Comparison of ENCODE assay signal across 1 cellular context in genomic region chr18:36149514-36150289, GRCh38.
A peak's percentile ranks its signal among the peaks of the same experiment; 100 is the strongest.
TF ChIP-seq lines count a peak whose summit lies in the region.

No MANE protein-coding gene starts in this region.

TF ChIP-seq in GM12878, 131 proteins besides CTCF, POLR2A, EP300 and RAD21:
- TF ChIP-seq MEF2A (IDR thresholded peaks at IDR 0.05; ENCODE audit: insufficient read depth, low read depth, low read length): peak; percentile 89
- TF ChIP-seq USF2 (IDR thresholded peaks at IDR 0.05; ENCODE audit: borderline replicate concordance, low read depth, low read length): no peak
- peak; percentile 89 for TF ChIP-seq MEF2B (IDR thresholded peaks at IDR 0.05; ENCODE audit: partially characterized antibody, poor library complexity, severe bottlenecking)
- 0 out of 2 replicates have a peak, but pooled peaks have one; percentile 15 for TF ChIP-seq CREB1 (IDR thresholded peaks at IDR 0.05; ENCODE audit: low read depth)
- no peak for TF ChIP-seq TCF12 (IDR thresholded peaks at IDR 0.05; ENCODE audit: low read depth, low read length)
- TF ChIP-seq RELA (IDR thresholded peaks at IDR 0.05; ENCODE audit: borderline replicate concordance, partially characterized antibody): no peak
- peak; percentile 47; the same call in 1 of the 2 replicates for TF ChIP-seq NFIC (IDR thresholded peaks at IDR 0.05; ENCODE audit: low read depth, low read length)
- TF ChIP-seq FOS (IDR thresholded peaks at IDR 0.05; ENCODE audit: borderline replicate concordance, extremely low read depth, insufficient read length): no peak
- TF ChIP-seq SPI1 (IDR thresholded peaks at IDR 0.05; ENCODE audit: borderline replicate concordance, insufficient read depth, low read depth, low read length): peak; percentile 96
- 0 out of 2 replicates have a peak, but pooled peaks have one; percentile 21 for TF ChIP-seq POLR2AphosphoS5 (IDR thresholded peaks at IDR 0.05; ENCODE audit: low read length)
- TF ChIP-seq IRF4 (IDR thresholded peaks at IDR 0.05; ENCODE audit: low read depth, low read length): peak; percentile 73; the same call in 1 of the 2 replicates
- TF ChIP-seq ZNF274 (IDR thresholded peaks at IDR 0.05; ENCODE audit: insufficient read depth, insufficient read length): no peak
- no peak for TF ChIP-seq HCFC1 (IDR thresholded peaks at IDR 0.05; ENCODE audit: low read length)
- peak; percentile 71 for TF ChIP-seq YY1 (IDR thresholded peaks at IDR 0.05; ENCODE audit: low read depth, low read length)
- TF ChIP-seq ZNF24 (IDR thresholded peaks at IDR 0.05): peak; percentile 57; the same call in 1 of the 2 replicates
- TF ChIP-seq JUNB (IDR thresholded peaks at IDR 0.05): 0 out of 2 replicates have a peak, but pooled peaks have one; percentile 10
- peak; percentile 37 to 57; a peak in 3 of 4 replicates for TF ChIP-seq SRF (IDR thresholded peaks at IDR 0.05; ENCODE audit: low read depth in 2 of 2, low read length in 2 of 2)
- TF ChIP-seq ATF2 (IDR thresholded peaks at IDR 0.05; ENCODE audit: low read length): peak; percentile 39; the same call in 1 of the 2 replicates
